8 cellular contexts compared by ENCODE assay signal in genomic region chr1:89198500-89199072, GRCh38.
DNase-seq lines count a peak whose midpoint lies in the region; ATAC-seq lines count a peak whose summit lies in the region.

Gene GBP4, minus strand, starts transcription at chr1:89198942. Its CDS starts 108 bp downstream, at chr1:89198834.

- peak; percentile 50 for ATAC-seq in GM21619 (IDR thresholded peaks at IDR 0.05; ENCODE audit: unreplicated experiment)

- DNase-seq in EL (peak; percentile 55), NOMO-1 treated with DMSO at 0.1 percent for 48 hours (lab: John Stamatoyannopoulos, UW; ENCODE audit: unreplicated experiment) (peak; percentile 36), glomerular visceral epithelial cell (ENCODE audit: extremely low spot score) (peak; percentile 5), retina (peak; percentile 26), NCI-H1092 treated with DMSO at 0.1 percent for 48 hours (lab: John Stamatoyannopoulos, UW) (no peak), NCI-H1417 (lab: John Stamatoyannopoulos, UW) (no peak)
- peak; percentile 39 for DNase-seq in activated T-helper 9 cell treated with anti-CD3 and anti-CD28 coated beads, Interleukin-2, amount 50 U/mL, for 16 hours (ENCODE audit: low read depth)

Comparison
In these comparisons a context has a peak if more than half of its experiments do, and no peak if none do; other contexts are left out.
1. DNase-seq: peak in EL (single experiment), NOMO-1 treated with DMSO at 0.1 percent for 48 hours (single experiment), activated T-helper 9 cell treated with anti-CD3 and anti-CD28 coated beads, Interleukin-2, amount 50 U/mL, for 16 hours (single experiment), glomerular visceral epithelial cell (single experiment) and retina (single experiment); none in NCI-H1092 treated with DMSO at 0.1 percent for 48 hours (single experiment) and NCI-H1417 (0 of 3).